ENCODE assay signal across 15 cellular contexts in the genomic region with DNA sequence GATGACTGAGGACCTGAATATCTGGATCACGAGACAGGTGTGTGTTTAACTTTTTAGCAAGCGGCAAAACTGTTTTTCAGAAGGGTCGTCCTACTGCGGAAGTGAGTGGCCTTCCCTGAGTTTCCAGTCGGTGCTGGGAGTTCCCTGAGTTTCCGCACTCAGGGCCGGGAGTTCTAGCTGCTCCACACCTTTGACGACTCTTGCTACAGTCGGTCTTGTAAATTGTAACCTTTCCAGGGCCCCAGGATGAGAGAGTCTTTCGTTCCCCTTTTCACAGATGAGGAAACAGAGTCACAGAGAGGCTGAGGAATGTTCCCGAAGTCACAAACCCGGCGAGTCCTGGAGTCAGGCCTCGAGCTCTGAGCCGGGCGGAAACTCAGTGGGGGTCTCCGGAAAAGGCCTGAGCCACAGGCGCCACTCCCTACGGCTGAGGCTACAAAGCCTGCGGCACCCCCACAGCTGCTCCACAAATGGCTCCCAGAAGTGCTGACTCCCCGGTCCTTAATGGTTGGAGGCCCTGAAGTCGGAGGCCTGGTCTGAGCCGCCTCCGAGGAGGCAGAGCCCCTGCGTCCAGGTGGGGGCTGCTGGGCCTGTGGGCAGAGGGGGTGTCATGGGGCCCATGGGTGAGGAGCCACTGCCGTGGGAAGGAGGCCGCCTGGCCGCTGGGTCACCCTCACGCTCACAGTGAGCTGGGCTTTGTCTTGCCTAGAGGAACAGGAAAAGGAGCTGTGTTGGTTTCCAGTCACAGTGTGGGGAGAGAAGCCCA.
"Had no signal": no experiment of that assay in that cellular context is flagged by ENCODE, and none has a peak within 500 bp of the region (broad histone marks: within the 10 kb centered on the region; RNA-seq: fewer than 3 reads in every experiment).

No MANE protein-coding gene starts in this region.

- DNase-seq: activated CD4-positive, alpha-beta T cell treated with anti-CD3 and anti-CD28 coated beads for 4 hours; activated CD8-positive, alpha-beta memory T cell treated with anti-CD3 and anti-CD28 coated beads, Interleukin-2, amount 50 U/mL, for 4 hours; activated CD8-positive, alpha-beta T cell treated with anti-CD3 and anti-CD28 coated beads for 36 hours; activated naive CD4-positive, alpha-beta T cell; activated T-cell treated with anti-CD3 and anti-CD28 coated beads, Interleukin-2, amount 50 U/mL, for 48 hours; hippocampal formation; midbrain; naive B cell; T-helper 17 cell; trophoblast cell; WERI-Rb-1 had no signal

- H3K9me3 ChIP-seq: neutrophil, suprapubic skin had no signal

- H3K36me3 Mint-ChIP-seq: naive B cell had no signal

- H3K4me3 ChIP-seq: cardiac muscle cell, suprapubic skin had no signal

- H3K27ac ChIP-seq: cardiac muscle cell, neutrophil, suprapubic skin, WERI-Rb-1 had no signal

- H3K4me1 Mint-ChIP-seq: naive B cell, T-helper 17 cell had no signal

- H3K9me3 Mint-ChIP-seq: activated CD8-positive, alpha-beta T cell treated with anti-CD3 and anti-CD28 coated beads for 36 hours; naive B cell; stimulated activated naive CD8-positive, alpha-beta T cell treated with anti-CD3 and anti-CD28 coated beads, Interleukin-15, Interleukin-2, amounts not matched to agents 100 ng/mL and 50 ng/mL, for 24 hours had no signal

- H3K27me3 ChIP-seq: cardiac muscle cell had no signal

- H3K36me3 ChIP-seq: cardiac muscle cell, neutrophil, suprapubic skin, WERI-Rb-1 had no signal

- ATAC-seq: activated CD8-positive, alpha-beta T cell treated with anti-CD3 and anti-CD28 coated beads for 36 hours; T-helper 17 cell had no signal

- H3K27ac Mint-ChIP-seq: activated CD8-positive, alpha-beta T cell treated with anti-CD3 and anti-CD28 coated beads for 36 hours; naive B cell; stimulated activated naive CD8-positive, alpha-beta T cell treated with anti-CD3 and anti-CD28 coated beads, Interleukin-15, Interleukin-2, amounts not matched to agents 100 ng/mL and 50 ng/mL, for 24 hours; T-helper 17 cell had no signal

- H3K27me3 Mint-ChIP-seq: activated CD8-positive, alpha-beta T cell treated with anti-CD3 and anti-CD28 coated beads for 36 hours had no signal

- H3K4me3 Mint-ChIP-seq: activated CD8-positive, alpha-beta T cell treated with anti-CD3 and anti-CD28 coated beads for 36 hours; naive B cell; stimulated activated naive CD8-positive, alpha-beta T cell treated with anti-CD3 and anti-CD28 coated beads, Interleukin-15, Interleukin-2, amounts not matched to agents 100 ng/mL and 50 ng/mL, for 24 hours; T-helper 17 cell had no signal
